In the genomic region with DNA sequence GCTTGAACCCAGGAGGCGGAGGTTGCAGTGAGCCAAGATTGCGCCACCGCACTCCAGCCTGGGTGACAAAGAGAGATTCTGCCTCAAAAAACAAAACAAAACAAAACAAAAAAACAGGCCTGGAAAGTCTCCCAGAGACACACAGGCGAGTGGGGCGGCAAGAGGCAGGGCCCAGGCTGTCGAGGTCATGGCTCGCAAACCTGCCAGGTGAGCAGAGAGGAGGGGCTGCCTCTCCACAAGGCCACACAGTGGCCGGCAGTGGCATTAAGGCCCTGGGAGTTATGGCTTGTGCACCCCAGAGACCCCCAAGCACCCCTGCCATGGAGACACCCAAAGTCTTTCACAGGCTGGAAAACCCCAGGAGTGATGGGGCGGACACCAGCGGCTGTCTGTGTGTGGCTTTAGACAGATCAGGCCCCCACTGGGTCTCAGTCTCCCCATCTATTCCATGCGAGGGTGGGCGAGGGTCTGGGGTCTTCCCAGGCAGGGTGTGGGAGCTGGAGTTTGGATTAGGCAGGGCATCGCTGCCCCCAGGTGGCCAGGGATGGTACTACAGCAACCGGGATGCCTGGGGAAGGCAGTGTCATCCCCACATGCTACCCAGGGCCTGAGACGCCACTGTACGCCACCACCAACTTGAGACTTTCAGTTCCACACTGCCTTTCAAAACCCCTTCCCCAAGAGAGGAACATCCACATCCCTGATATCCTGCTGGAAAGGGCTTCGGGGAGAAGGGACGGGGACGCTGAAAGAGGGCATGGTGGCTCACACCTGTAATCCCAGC, we compare ENCODE assay signal across 7 cellular contexts. TPM values are rescaled to one million over a fixed set of nuclear protein-coding genes. Genes with fewer than 3 reads are reported as not detected.
DNase-seq lines count a peak whose midpoint lies in the region; ATAC-seq and TF ChIP-seq lines count a peak whose summit lies in the region.

No MANE protein-coding gene starts in this region.

- H3K9me3 ChIP-seq in MG63: no peaks in the 10 kb centered on the region

- peaks cover 12% of the 10 kb centered on the region for H3K4me1 Mint-ChIP-seq in activated CD4-positive, alpha-beta T cell treated with anti-CD3 and anti-CD28 coated beads, Interleukin-2, amount 10 ng/mL, durations not matched to agents 24 days and 14 days
- H3K4me1 Mint-ChIP-seq in dendritic cell treated with granulocyte-macrophage colony-stimulating factor and Interleukin-4, amounts not matched to agents 40 ng/mL and 50 ng/mL, for 4 days (ENCODE audit: low read depth): peaks cover 88% of the 10 kb centered on the region

- intact Hi-C loops in activated CD4-positive, alpha-beta T cell treated with anti-CD3 and anti-CD28 coated beads, Interleukin-2, amount 10 ng/mL, durations not matched to agents 24 days and 14 days (cut with micrococcal nuclease): loop anchor here (1.0 to 10.0 kb wide), 2 partner anchors 108 to 306 kb away; no protein-coding TSS in a partner anchor
- intact Hi-C loops in dendritic cell treated with granulocyte-macrophage colony-stimulating factor and Interleukin-4, amounts not matched to agents 40 ng/mL and 50 ng/mL, for 4 days (cut with micrococcal nuclease): loop anchor here (2.0 to 5.0 kb wide), 3 partner anchors 14 to 279 kb away; partner anchors contain the start of gene TMEM51

- peaks cover 15% of the 10 kb centered on the region for H3K36me3 Mint-ChIP-seq in activated CD4-positive, alpha-beta T cell treated with anti-CD3 and anti-CD28 coated beads, Interleukin-2, amount 10 ng/mL, durations not matched to agents 24 days and 14 days (ENCODE audit: low read depth)
- H3K36me3 Mint-ChIP-seq in dendritic cell treated with granulocyte-macrophage colony-stimulating factor and Interleukin-4, amounts not matched to agents 40 ng/mL and 50 ng/mL, for 4 days (ENCODE audit: low read depth): peaks cover 69% of the 10 kb centered on the region

- H3K9me3 Mint-ChIP-seq in activated CD4-positive, alpha-beta T cell treated with anti-CD3 and anti-CD28 coated beads, Interleukin-2, amount 10 ng/mL, durations not matched to agents 24 days and 14 days: no peaks in the 10 kb centered on the region
- H3K9me3 Mint-ChIP-seq in dendritic cell treated with granulocyte-macrophage colony-stimulating factor and Interleukin-4, amounts not matched to agents 40 ng/mL and 50 ng/mL, for 4 days: no peaks in the 10 kb centered on the region

- no peaks in the 10 kb centered on the region for H3K27me3 Mint-ChIP-seq in activated CD4-positive, alpha-beta T cell treated with anti-CD3 and anti-CD28 coated beads, Interleukin-2, amount 10 ng/mL, durations not matched to agents 24 days and 14 days
- H3K27me3 Mint-ChIP-seq in dendritic cell treated with granulocyte-macrophage colony-stimulating factor and Interleukin-4, amounts not matched to agents 40 ng/mL and 50 ng/mL, for 4 days: no peaks in the 10 kb centered on the region

- H3K27me3 ChIP-seq in MG63: no peaks in the 10 kb centered on the region

- H3K4me3 ChIP-seq in GM12864 (ENCODE audit: low read depth, low read length) (no peak overlapping the region), MG63 (no peak overlapping the region)

- H3K4me3 Mint-ChIP-seq in activated CD4-positive, alpha-beta T cell treated with anti-CD3 and anti-CD28 coated beads, Interleukin-2, amount 10 ng/mL, durations not matched to agents 24 days and 14 days: no peak overlapping the region
- H3K4me3 Mint-ChIP-seq in dendritic cell treated with granulocyte-macrophage colony-stimulating factor and Interleukin-4, amounts not matched to agents 40 ng/mL and 50 ng/mL, for 4 days: no peak overlapping the region

- no peak overlapping the region for H3K27ac Mint-ChIP-seq in activated CD4-positive, alpha-beta T cell treated with anti-CD3 and anti-CD28 coated beads, Interleukin-2, amount 10 ng/mL, durations not matched to agents 24 days and 14 days
- peak overlapping the region; percentile 74 for H3K27ac Mint-ChIP-seq in dendritic cell treated with granulocyte-macrophage colony-stimulating factor and Interleukin-4, amounts not matched to agents 40 ng/mL and 50 ng/mL, for 4 days

- no peak for ATAC-seq in HG02588 (IDR thresholded peaks at IDR 0.05; ENCODE audit: unreplicated experiment)

- TF ChIP-seq CTCF in GM12864 (IDR thresholded peaks at IDR 0.05; ENCODE audit: low read depth, low read length, missing control alignments): peak; percentile 99

- DNase-seq in GM12864 (ENCODE audit: low read depth): no peak
- peak; percentile 45 for DNase-seq in MG63
- peak; percentile 92 for DNase-seq in activated CD4-positive, alpha-beta T cell treated with anti-CD3 and anti-CD28 coated beads, Interleukin-2, amount 10 ng/mL, durations not matched to agents 24 days and 14 days
- DNase-seq in medulla oblongata (ENCODE audit: extremely low spot score): peak; percentile 75
- peak; percentile 55 to 63 for DNase-seq in stimulated activated CD8-positive, alpha-beta memory T cell treated with anti-CD3 and anti-CD28 coated beads, Interleukin-2, amount 100 ng/mL, for 1 hour (ENCODE audit: low read depth in 2 of 2)

- H3K36me3 ChIP-seq in MG63: peaks cover 41% of the 10 kb centered on the region

RNA-seq across cellular contexts. Expression of gene CTRC, which starts 7.3 kb away (rescaled TPM):
- total RNA-seq in MG63 (2014; rRNA removed; shearing (Covaris generic); ENCODE audit: low replicate concordance): not detected in 2 replicates
- 0.45 TPM in 1 of 2 replicates, not detected in the other for total RNA-seq in activated CD4-positive, alpha-beta T cell treated with anti-CD3 and anti-CD28 coated beads, Interleukin-2, amount 10 ng/mL, durations not matched to agents 24 days and 14 days

RNA-seq across cellular contexts. Expression of gene EFHD2, which starts 21.3 kb away (rescaled TPM):
- 69.5 and 92.0 TPM in 2 replicates for total RNA-seq in MG63 (2014; rRNA removed; shearing (Covaris generic); ENCODE audit: low replicate concordance)
- total RNA-seq in activated CD4-positive, alpha-beta T cell treated with anti-CD3 and anti-CD28 coated beads, Interleukin-2, amount 10 ng/mL, durations not matched to agents 24 days and 14 days: 90.5 and 92.3 TPM in 2 replicates

RNA-seq across cellular contexts. Expression of gene CELA2A, which starts 25.6 kb away (rescaled TPM):
- total RNA-seq in MG63 (2014; rRNA removed; shearing (Covaris generic); ENCODE audit: low replicate concordance): not detected in 2 replicates
- total RNA-seq in activated CD4-positive, alpha-beta T cell treated with anti-CD3 and anti-CD28 coated beads, Interleukin-2, amount 10 ng/mL, durations not matched to agents 24 days and 14 days: not detected in 2 replicates

RNA-seq across cellular contexts. Expression of gene CELA2B, which starts 44.9 kb away (rescaled TPM):
- not detected in 2 replicates for total RNA-seq in MG63 (2014; rRNA removed; shearing (Covaris generic); ENCODE audit: low replicate concordance)
- not detected in 2 replicates for total RNA-seq in activated CD4-positive, alpha-beta T cell treated with anti-CD3 and anti-CD28 coated beads, Interleukin-2, amount 10 ng/mL, durations not matched to agents 24 days and 14 days
